33 cellular contexts compared by ENCODE assay signal in the genomic region with DNA sequence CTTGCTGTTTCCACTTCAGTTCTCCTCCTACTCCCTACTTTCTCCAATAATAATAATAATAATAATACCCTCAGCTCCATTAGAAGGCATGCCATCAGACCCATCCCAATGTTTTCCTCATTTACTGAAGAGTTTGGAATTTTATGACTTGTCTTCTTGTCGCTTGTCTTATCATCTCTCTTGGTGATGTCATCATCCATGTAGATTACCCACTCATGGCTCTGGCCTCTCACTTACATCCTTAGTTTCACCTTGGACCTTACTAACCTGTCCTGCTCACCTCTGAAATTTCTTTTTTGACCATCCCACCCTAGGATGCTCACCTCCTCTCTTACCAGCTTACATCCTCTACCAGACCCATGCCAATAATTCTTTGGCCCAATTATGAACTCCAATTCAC.
"Had no signal": no experiment of that assay in that cellular context is flagged by ENCODE, and none has a peak within 500 bp of the region (broad histone marks: within the 10 kb centered on the region; RNA-seq: fewer than 3 reads in every experiment).

No MANE protein-coding gene starts in this region.

- ATAC-seq: activated naive CD4-positive, alpha-beta T cell treated with anti-CD3 and anti-CD28 coated beads, Interleukin-2, amount 50 U/mL, for 72 hours; activated naive CD8-positive, alpha-beta T cell treated with anti-CD3 and anti-CD28 coated beads, Interleukin-2, amount 50 U/mL, for 24 hours; activated T-cell treated with anti-CD3 and anti-CD28 coated beads, Interleukin-2, amount 50 U/mL, for 4 hours; activated T-cell treated with anti-CD3 and anti-CD28 coated beads, Interleukin-2, amount 50 U/mL, for 72 hours; activated T-helper 17 cell treated with anti-CD3 and anti-CD28 coated beads, Interleukin-2, amount 50 U/mL, for 72 hours; body of pancreas had no signal

- H3K9me3 ChIP-seq: adrenal gland, ascending aorta, body of pancreas, breast epithelium had no signal

- DNase-seq: activated effector memory CD4-positive, alpha-beta T cell treated with anti-CD3 and anti-CD28 coated beads, Interleukin-2, amount 50 U/mL, for 16 hours; activated effector memory CD4-positive, alpha-beta T cell treated with Interleukin-2 at 50 U/mL for 16 hours; activated gamma-delta T cell; activated gamma-delta T cell treated with Interleukin-2 at 50 U/mL for 16 hours; activated naive CD4-positive, alpha-beta T cell; activated naive CD4-positive, alpha-beta T cell treated with anti-CD3 and anti-CD28 coated beads for 36 hours; activated naive CD4-positive, alpha-beta T cell treated with anti-CD3 and anti-CD28 coated beads, Interleukin-2, amount 10 ng/mL, durations not matched to agents 7 days and 5 days; activated naive CD4-positive, alpha-beta T cell treated with anti-CD3 and anti-CD28 coated beads, Interleukin-2, amount 50 U/mL, for 16 hours; activated naive CD4-positive, alpha-beta T cell treated with Interleukin-2 at 50 U/mL for 16 hours; activated naive CD8-positive, alpha-beta T cell treated with anti-CD3 and anti-CD28 coated beads for 36 hours; activated naive CD8-positive, alpha-beta T cell treated with anti-CD3 and anti-CD28 coated beads, Interleukin-2, amount 10 ng/mL, durations not matched to agents 7 days and 5 days; activated naive CD8-positive, alpha-beta T cell treated with anti-CD3 and anti-CD28 coated beads, Interleukin-2, amount 50 U/mL, for 24 hours; activated T-cell treated with anti-CD3 and anti-CD28 coated beads, Interleukin-2, amount 50 U/mL, for 24 hours; activated T-cell treated with anti-CD3 and anti-CD28 coated beads, Interleukin-2, amount 50 U/mL, for 4 hours; activated T-cell treated with anti-CD3 and anti-CD28 coated beads, Interleukin-2, amount 50 U/mL, for 48 hours; activated T-cell treated with anti-CD3 and anti-CD28 coated beads, Interleukin-2, amount 50 U/mL, for 72 hours; adrenal gland; amniotic stem cell; amygdala; anterior cingulate cortex; aorta; body of pancreas; brain microvascular endothelial cell; caudate nucleus; central memory CD4-positive, alpha-beta T cell; cerebellar nuclear complex had no signal

- FAIRE-seq: astrocyte, bronchial epithelial cell had no signal

- H3K4me1 ChIP-seq: adrenal gland, ascending aorta, body of pancreas, breast epithelium had no signal

- H3K27me3 ChIP-seq: adrenal gland, ascending aorta, body of pancreas, brain microvascular endothelial cell, breast epithelium, cardiac muscle cell had no signal

- H3K27ac ChIP-seq: adrenal gland, ascending aorta, body of pancreas, brain microvascular endothelial cell, breast epithelium, cardiac muscle cell had no signal

- H3K36me3 ChIP-seq: adrenal gland, ascending aorta, brain microvascular endothelial cell, breast epithelium, cardiac muscle cell had no signal

- H3K4me3 ChIP-seq: adrenal gland, ascending aorta, body of pancreas, breast epithelium, cardiac muscle cell had no signal
